Comparison of ENCODE assay signal across 8 cellular contexts in the genomic region with DNA sequence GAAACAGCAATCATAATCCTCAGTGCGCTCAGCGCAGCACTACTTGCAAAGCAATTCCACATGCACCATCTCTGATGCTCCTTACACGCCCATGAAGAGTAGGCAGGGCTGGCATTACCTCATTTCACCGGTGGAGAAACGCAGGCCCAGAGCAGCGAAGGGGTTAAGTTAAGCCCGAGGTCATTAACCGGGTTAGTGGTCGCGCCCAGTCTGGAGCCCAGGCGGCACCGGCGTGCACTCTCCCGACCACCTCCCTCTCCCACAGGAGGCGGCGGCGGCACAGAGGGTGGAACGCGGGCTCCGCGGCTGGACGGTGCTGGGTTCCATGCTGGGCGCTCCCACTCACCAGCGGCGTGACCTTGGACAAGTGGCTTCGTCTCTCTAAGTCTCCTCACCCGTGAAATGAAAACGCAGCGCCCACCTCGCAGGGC. TPM values are rescaled to one million over a fixed set of nuclear protein-coding genes. Genes with fewer than 3 reads are reported as not detected.
DNase-seq lines count a peak whose midpoint lies in the region; ATAC-seq and TF ChIP-seq lines count a peak whose summit lies in the region.

No MANE protein-coding gene starts in this region.

- H3K4me3 ChIP-seq in right atrium auricular region, result peak overlapping the region; percentile 68 to 80
- H3K4me3 ChIP-seq in gastrocnemius medialis, result peak overlapping the region; percentile 96 to 99 (median 98)

- TF ChIP-seq CTCF in right atrium auricular region (IDR thresholded peaks at IDR 0.05) (no peak), gastrocnemius medialis (IDR thresholded peaks at IDR 0.05 in 4 of 5, conservative IDR thresholded peaks at IDR 0.05 in 1 of 5) (no peak)

- H3K27me3 ChIP-seq in right atrium auricular region, result no peaks in the 10 kb centered on the region
- no peaks in the 10 kb centered on the region for H3K27me3 ChIP-seq in gastrocnemius medialis

- no peak for DNase-seq in activated CD4-positive, CD25-positive, alpha-beta regulatory T cell (lab: John Stamatoyannopoulos, UW)
- peak; percentile 48 for DNase-seq in HT-29 (ENCODE audit: low spot score)
- no peak for DNase-seq in activated T-helper 2 cell treated with anti-CD3 and anti-CD28 coated beads, Interferon-gamma antibody, Interleukin-2, Interleukin-4, amounts not matched to agents 10 μg/mL and 5 μg/mL and 100 μg/mL, durations not matched to agents 14 hours and 24 hours and 36 hours (ENCODE audit: low spot score)
- no peak for DNase-seq in right atrium auricular region (ENCODE audit: low spot score)
- DNase-seq in gastrocnemius medialis, result no peak
- DNase-seq in SIG-M5 (lab: John Stamatoyannopoulos, UW), result no peak
- no peak for DNase-seq in stimulated activated CD4-positive, alpha-beta T cell treated with anti-CD3 and anti-CD28 coated beads, Interleukin-4, amount 100 ng/mL, for 1 hour

- H3K9me3 ChIP-seq in right atrium auricular region, result no peaks in the 10 kb centered on the region
- H3K9me3 ChIP-seq in gastrocnemius medialis, result no peaks in the 10 kb centered on the region

- H3K36me3 ChIP-seq in right atrium auricular region, result peaks cover 17% of the 10 kb centered on the region
- peaks cover 0 to 3% of the 10 kb centered on the region in 2 donors for H3K36me3 ChIP-seq in gastrocnemius medialis

- peak overlapping the region; percentile 95 to 96 for H3K27ac ChIP-seq in right atrium auricular region
- H3K27ac ChIP-seq in gastrocnemius medialis, result peak overlapping the region; percentile 90 to 99 (median 94)

- intact Hi-C loops in activated T-helper 2 cell treated with anti-CD3 and anti-CD28 coated beads, Interferon-gamma antibody, Interleukin-2, Interleukin-4, amounts not matched to agents 10 μg/mL and 5 μg/mL and 100 μg/mL, durations not matched to agents 14 hours and 24 hours and 36 hours (cut with micrococcal nuclease), result loop anchor here (1.0 to 10.0 kb wide), 2 partner anchors 22 to 145 kb away; a partner anchor contains a TSS
- intact Hi-C loops in gastrocnemius medialis (cut with DNase I; ENCODE audit: low total_unique reads), result loop anchor here (1.0 to 10.0 kb wide), 6 partner anchors 21 to 1385 kb away; a partner anchor contains a TSS

- peak overlapping the region; percentile 82 for H3K4me3 Mint-ChIP-seq in activated T-helper 2 cell treated with anti-CD3 and anti-CD28 coated beads, Interferon-gamma antibody, Interleukin-2, Interleukin-4, amounts not matched to agents 10 μg/mL and 5 μg/mL and 100 μg/mL, durations not matched to agents 14 hours and 24 hours and 36 hours (ENCODE audit: low read depth)

- peaks cover 0 to 72% of the 10 kb centered on the region in 2 donors for H3K4me1 ChIP-seq in right atrium auricular region
- peaks cover 34 to 42% of the 10 kb centered on the region in 2 donors for H3K4me1 ChIP-seq in gastrocnemius medialis

- TF ChIP-seq POLR2A in gastrocnemius medialis (IDR thresholded peaks at IDR 0.05), result no peak

- peaks cover 20% of the 10 kb centered on the region for H3K4me1 Mint-ChIP-seq in activated T-helper 2 cell treated with anti-CD3 and anti-CD28 coated beads, Interferon-gamma antibody, Interleukin-2, Interleukin-4, amounts not matched to agents 10 μg/mL and 5 μg/mL and 100 μg/mL, durations not matched to agents 14 hours and 24 hours and 36 hours (ENCODE audit: low read depth)

- peak; percentile 1 to 3 for ATAC-seq in activated CD4-positive, CD25-positive, alpha-beta regulatory T cell treated with anti-CD3 and anti-CD28 coated beads, Interleukin-2, amount 50 U/mL, for 24 hours
- ATAC-seq in gastrocnemius medialis, result peak; percentile 1 to 4

- no peaks in the 10 kb centered on the region for H3K9me3 Mint-ChIP-seq in activated T-helper 2 cell treated with anti-CD3 and anti-CD28 coated beads, Interferon-gamma antibody, Interleukin-2, Interleukin-4, amounts not matched to agents 10 μg/mL and 5 μg/mL and 100 μg/mL, durations not matched to agents 14 hours and 24 hours and 36 hours

- H3K36me3 Mint-ChIP-seq in activated T-helper 2 cell treated with anti-CD3 and anti-CD28 coated beads, Interferon-gamma antibody, Interleukin-2, Interleukin-4, amounts not matched to agents 10 μg/mL and 5 μg/mL and 100 μg/mL, durations not matched to agents 14 hours and 24 hours and 36 hours (ENCODE audit: low read depth), result peaks cover 33% of the 10 kb centered on the region

- peaks cover 4% of the 10 kb centered on the region for H3K27me3 Mint-ChIP-seq in activated T-helper 2 cell treated with anti-CD3 and anti-CD28 coated beads, Interferon-gamma antibody, Interleukin-2, Interleukin-4, amounts not matched to agents 10 μg/mL and 5 μg/mL and 100 μg/mL, durations not matched to agents 14 hours and 24 hours and 36 hours (ENCODE audit: low read depth)

- in situ Hi-C loops in gastrocnemius medialis (cut with MboI; ENCODE audit: low sequenced_read_pairs in 4 of 4), result no loop called here

- H3K27ac Mint-ChIP-seq in activated T-helper 2 cell treated with anti-CD3 and anti-CD28 coated beads, Interferon-gamma antibody, Interleukin-2, Interleukin-4, amounts not matched to agents 10 μg/mL and 5 μg/mL and 100 μg/mL, durations not matched to agents 14 hours and 24 hours and 36 hours, result peak overlapping the region; percentile 75

RNA-seq across cellular contexts. Expression of a gene that starts 0.5 kb away (rescaled TPM):
- total RNA-seq in HT-29 (2014; rRNA removed; shearing (Covaris generic)), result 265 and 300 TPM in 2 replicates
- total RNA-seq in activated T-helper 2 cell treated with anti-CD3 and anti-CD28 coated beads, Interferon-gamma antibody, Interleukin-2, Interleukin-4, amounts not matched to agents 10 μg/mL and 5 μg/mL and 100 μg/mL, durations not matched to agents 14 hours and 24 hours and 36 hours, result 83.2 and 85.2 TPM in 2 replicates
- total RNA-seq in right atrium auricular region, result 10 to 100 TPM; 85.9 to 96.4 TPM
- total RNA-seq in gastrocnemius medialis, result 100 to 1,000 TPM; 108 to 181 (median 141) TPM

RNA-seq across cellular contexts. Expression of a gene that starts 3.2 kb away (rescaled TPM):
- total RNA-seq in HT-29 (2014; rRNA removed; shearing (Covaris generic)), result 258 and 264 TPM in 2 replicates
- total RNA-seq in activated T-helper 2 cell treated with anti-CD3 and anti-CD28 coated beads, Interferon-gamma antibody, Interleukin-2, Interleukin-4, amounts not matched to agents 10 μg/mL and 5 μg/mL and 100 μg/mL, durations not matched to agents 14 hours and 24 hours and 36 hours, result 57.4 and 60.8 TPM in 2 replicates
- 10 to 100 TPM; 28.0 to 53.6 TPM for total RNA-seq in right atrium auricular region
- total RNA-seq in gastrocnemius medialis, result 100 to 1,000 TPM in 2 of 4 donors, 10 to 100 TPM in 2; 55.5 to 137 (median 97.4) TPM

RNA-seq across cellular contexts. Expression of a gene that starts 6.2 kb away (rescaled TPM):
- 140 and 162 TPM in 2 replicates for total RNA-seq in HT-29 (2014; rRNA removed; shearing (Covaris generic))
- 62.5 and 64.4 TPM in 2 replicates for total RNA-seq in activated T-helper 2 cell treated with anti-CD3 and anti-CD28 coated beads, Interferon-gamma antibody, Interleukin-2, Interleukin-4, amounts not matched to agents 10 μg/mL and 5 μg/mL and 100 μg/mL, durations not matched to agents 14 hours and 24 hours and 36 hours
- 10 to 100 TPM; 29.8 to 42.1 TPM for total RNA-seq in right atrium auricular region
- total RNA-seq in gastrocnemius medialis, result 10 to 100 TPM; 31.1 to 65.3 (median 36.3) TPM

RNA-seq across cellular contexts. Expression of a gene that starts 20.7 kb away (rescaled TPM):
- 851 and 1,005 TPM in 2 replicates for total RNA-seq in HT-29 (2014; rRNA removed; shearing (Covaris generic))
- 106 and 109 TPM in 2 replicates for total RNA-seq in activated T-helper 2 cell treated with anti-CD3 and anti-CD28 coated beads, Interferon-gamma antibody, Interleukin-2, Interleukin-4, amounts not matched to agents 10 μg/mL and 5 μg/mL and 100 μg/mL, durations not matched to agents 14 hours and 24 hours and 36 hours
- total RNA-seq in right atrium auricular region (100 to 1,000 TPM in 1 of 2 donors, 10 to 100 TPM in 1; 55.3 to 114 TPM), gastrocnemius medialis (10 to 100 TPM; 27.5 to 39.6 (median 33.0) TPM)

RNA-seq across cellular contexts. Expression of a gene that starts 22.4 kb away (rescaled TPM):
- 43.6 and 62.6 TPM in 2 replicates for total RNA-seq in HT-29 (2014; rRNA removed; shearing (Covaris generic))
- 24.1 and 25.7 TPM in 2 replicates for total RNA-seq in activated T-helper 2 cell treated with anti-CD3 and anti-CD28 coated beads, Interferon-gamma antibody, Interleukin-2, Interleukin-4, amounts not matched to agents 10 μg/mL and 5 μg/mL and 100 μg/mL, durations not matched to agents 14 hours and 24 hours and 36 hours
- total RNA-seq in right atrium auricular region (1 to 10 TPM; 4.4 to 4.9 TPM), gastrocnemius medialis (10 to 100 TPM in 1 of 4 donors, 1 to 10 TPM in 3; 3.7 to 10.7 (median 5.9) TPM)
